In the genomic region with DNA sequence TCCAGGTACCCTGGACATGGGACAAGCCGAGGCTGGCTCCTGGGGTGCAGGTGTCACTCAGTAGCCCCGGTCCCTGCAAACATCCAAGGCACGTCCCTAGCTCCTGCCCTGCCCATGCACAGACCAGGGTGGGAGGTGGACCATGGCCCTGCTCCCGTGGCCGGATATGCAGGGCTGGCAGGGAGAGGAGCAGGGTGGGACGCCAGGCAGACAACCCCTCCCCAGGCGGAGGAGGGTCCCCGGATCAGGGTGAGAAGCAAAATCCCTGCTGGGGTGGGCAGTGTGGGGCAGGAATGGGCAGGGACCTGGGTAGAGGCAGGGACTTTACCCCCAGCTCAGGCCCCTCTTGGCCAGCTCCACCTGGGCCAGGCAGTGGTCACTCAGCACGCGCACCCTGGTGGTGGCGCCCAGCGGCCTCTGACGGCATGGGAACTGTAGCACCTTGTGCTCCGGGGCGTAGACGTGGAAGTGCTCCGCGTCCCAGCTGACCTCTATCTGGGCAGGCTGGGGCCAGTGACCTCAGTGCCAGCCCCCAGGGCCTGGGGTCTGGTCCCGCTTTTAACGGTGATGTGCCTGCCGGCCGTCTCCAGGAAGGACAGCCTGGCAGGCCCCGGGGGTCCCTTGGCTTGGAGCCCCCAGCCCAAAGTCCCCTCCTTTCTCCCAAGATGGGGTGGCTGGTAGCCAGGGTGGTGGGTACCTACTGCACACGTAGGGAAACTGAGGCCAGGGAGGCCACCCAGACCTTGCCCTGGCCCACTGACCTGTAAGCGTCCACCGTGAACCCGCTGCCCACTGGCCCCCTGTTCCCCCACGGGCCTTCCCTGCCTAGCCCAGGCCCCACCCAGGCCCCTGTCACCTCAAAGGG, we compare ENCODE assay signal across 1 cellular context.
TF ChIP-seq lines count a peak whose summit lies in the region.

No MANE protein-coding gene starts in this region.

TF ChIP-seq in HepG2, 621 proteins besides CTCF, POLR2A, EP300 and RAD21 (continued from another document and continues in another):
- TF ChIP-seq ZNF720 (CRISPR knock-in tag; IDR thresholded peaks at IDR 0.05) (no peak), AKAP8 (CRISPR knock-in tag; IDR thresholded peaks at IDR 0.05) (peak; percentile 55; the same call in 1 of the 2 replicates), ZNF777 (CRISPR knock-in tag; IDR thresholded peaks at IDR 0.05) (peak; percentile 53; the same call in 1 of the 2 replicates), BRD4 (CRISPR knock-in tag; IDR thresholded peaks at IDR 0.05) (no peak), KLF16 (CRISPR knock-in tag; IDR thresholded peaks at IDR 0.05) (no peak), KAT2B (IDR thresholded peaks at IDR 0.05; ENCODE audit: borderline replicate concordance, low read depth, low read length) (no peak), RXRB (CRISPR knock-in tag; IDR thresholded peaks at IDR 0.05; ENCODE audit: borderline replicate concordance) (0 out of 2 replicates have a peak, but pooled peaks have one; percentile 24), ZNF761 (CRISPR knock-in tag; conservative IDR thresholded peaks at IDR 0.05) (no peak), ZNF75D (CRISPR knock-in tag; IDR thresholded peaks at IDR 0.05; ENCODE audit: borderline replicate concordance) (no peak), GTF2F1 (IDR thresholded peaks at IDR 0.05; ENCODE audit: low read length) (no peak), ARHGAP35 (CRISPR knock-in tag; IDR thresholded peaks at IDR 0.05; ENCODE audit: borderline replicate concordance) (no peak), NFKB2 (CRISPR knock-in tag; IDR thresholded peaks at IDR 0.05; ENCODE audit: borderline replicate concordance) (no peak), ZNF572 (CRISPR knock-in tag; IDR thresholded peaks at IDR 0.05) (no peak), NKX3-1 (CRISPR knock-in tag; IDR thresholded peaks at IDR 0.05) (no peak), KDM2A (CRISPR knock-in tag; IDR thresholded peaks at IDR 0.05; ENCODE audit: borderline replicate concordance, low read depth) (peak; percentile 41; the same call in 1 of the 2 replicates), PCBP1 (IDR thresholded peaks at IDR 0.05; ENCODE audit: borderline replicate concordance, low read depth, low read length) (0 out of 2 replicates have a peak, but pooled peaks have one; percentile 66), ZNF121 (CRISPR knock-in tag; IDR thresholded peaks at IDR 0.05) (peak; percentile 77), RFX1 (IDR thresholded peaks at IDR 0.05) (no peak), ZSCAN22 (CRISPR knock-in tag; IDR thresholded peaks at IDR 0.05) (no peak), KAT7 (CRISPR knock-in tag; IDR thresholded peaks at IDR 0.05; ENCODE audit: borderline replicate concordance) (no peak), HNRNPLL (IDR thresholded peaks at IDR 0.05; ENCODE audit: low read depth, low read length, poor library complexity, severe bottlenecking) (peak; percentile 49), ZNF329 (CRISPR knock-in tag; IDR thresholded peaks at IDR 0.05; ENCODE audit: low read depth) (no peak), ZNF317 (CRISPR knock-in tag; IDR thresholded peaks at IDR 0.05) (no peak), ARNT (IDR thresholded peaks at IDR 0.05) (no peak), ZNF256 (CRISPR knock-in tag; conservative IDR thresholded peaks at IDR 0.05) (no peak), NFIB (CRISPR knock-in tag; IDR thresholded peaks at IDR 0.05; ENCODE audit: borderline replicate concordance) (no peak), ZNF17 (CRISPR knock-in tag; IDR thresholded peaks at IDR 0.05) (no peak), PHF20 (CRISPR knock-in tag; IDR thresholded peaks at IDR 0.05) (no peak), SAP130 (CRISPR knock-in tag; IDR thresholded peaks at IDR 0.05; ENCODE audit: low read depth) (peak; percentile 33; the same call in 1 of the 2 replicates), MED8 (CRISPR knock-in tag; IDR thresholded peaks at IDR 0.05; ENCODE audit: insufficient replicate concordance) (no peak), FLYWCH1 (CRISPR knock-in tag; IDR thresholded peaks at IDR 0.05) (no peak), MBD4 (IDR thresholded peaks at IDR 0.05; ENCODE audit: borderline replicate concordance, low read length) (no peak), THYN1 (CRISPR knock-in tag; IDR thresholded peaks at IDR 0.05; ENCODE audit: borderline replicate concordance, low read depth) (no peak), ZNF296 (CRISPR knock-in tag; conservative IDR thresholded peaks at IDR 0.05) (peak; percentile 86; the same call in 1 of the 2 replicates), NR2F6 (IDR thresholded peaks at IDR 0.05) (no peak), NR2F6 (CRISPR knock-in tag; IDR thresholded peaks at IDR 0.05) (peak; percentile 32; the same call in 1 of the 2 replicates), ZNF614 (CRISPR knock-in tag; IDR thresholded peaks at IDR 0.05; ENCODE audit: borderline replicate concordance) (0 out of 2 replicates have a peak, but pooled peaks have one; percentile 24), ATF7 (IDR thresholded peaks at IDR 0.05) (no peak), ATF7 (CRISPR knock-in tag; IDR thresholded peaks at IDR 0.05) (no peak), CCAR2 (optimal IDR thresholded peaks at IDR 0.05; ENCODE audit: low read depth, low read length) (no peak), MEIS2 (CRISPR knock-in tag; IDR thresholded peaks at IDR 0.05) (no peak), FIP1L1 (IDR thresholded peaks at IDR 0.05; ENCODE audit: borderline replicate concordance, insufficient read depth, low read depth, low read length) (no peak), ZFP41 (CRISPR knock-in tag; IDR thresholded peaks at IDR 0.05; ENCODE audit: borderline replicate concordance) (no peak), PTBP1 (IDR thresholded peaks at IDR 0.05; ENCODE audit: low read depth, low read length, poor library complexity, severe bottlenecking) (no peak), KDM5A (IDR thresholded peaks at IDR 0.05; ENCODE audit: borderline replicate concordance, low read length) (no peak), XRCC5 (optimal IDR thresholded peaks at IDR 0.05; ENCODE audit: low read length) (peak; percentile 47), PPARG (CRISPR knock-in tag; conservative IDR thresholded peaks at IDR 0.05) (no peak), HDAC1 (CRISPR knock-in tag; IDR thresholded peaks at IDR 0.05) (0 out of 2 replicates have a peak, but pooled peaks have one; percentile 37)
- TF ChIP-seq, protein P1, sequence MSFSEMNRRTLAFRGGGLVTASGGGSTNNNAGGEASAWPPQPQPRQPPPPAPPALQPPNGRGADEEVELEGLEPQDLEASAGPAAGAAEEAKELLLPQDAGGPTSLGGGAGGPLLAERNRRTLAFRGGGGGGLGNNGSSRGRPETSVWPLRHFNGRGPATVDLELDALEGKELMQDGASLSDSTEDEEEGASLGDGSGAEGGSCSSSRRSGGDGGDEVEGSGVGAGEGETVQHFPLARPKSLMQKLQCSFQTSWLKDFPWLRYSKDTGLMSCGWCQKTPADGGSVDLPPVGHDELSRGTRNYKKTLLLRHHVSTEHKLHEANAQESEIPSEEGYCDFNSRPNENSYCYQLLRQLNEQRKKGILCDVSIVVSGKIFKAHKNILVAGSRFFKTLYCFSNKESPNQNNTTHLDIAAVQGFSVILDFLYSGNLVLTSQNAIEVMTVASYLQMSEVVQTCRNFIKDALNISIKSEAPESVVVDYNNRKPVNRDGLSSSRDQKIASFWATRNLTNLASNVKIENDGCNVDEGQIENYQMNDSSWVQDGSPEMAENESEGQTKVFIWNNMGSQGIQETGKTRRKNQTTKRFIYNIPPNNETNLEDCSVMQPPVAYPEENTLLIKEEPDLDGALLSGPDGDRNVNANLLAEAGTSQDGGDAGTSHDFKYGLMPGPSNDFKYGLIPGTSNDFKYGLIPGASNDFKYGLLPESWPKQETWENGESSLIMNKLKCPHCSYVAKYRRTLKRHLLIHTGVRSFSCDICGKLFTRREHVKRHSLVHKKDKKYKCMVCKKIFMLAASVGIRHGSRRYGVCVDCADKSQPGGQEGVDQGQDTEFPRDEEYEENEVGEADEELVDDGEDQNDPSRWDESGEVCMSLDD (CRISPR knock-in tag; IDR thresholded peaks at IDR 0.05; ENCODE audit: borderline replicate concordance) = no peak
- TF ChIP-seq, protein P2, sequence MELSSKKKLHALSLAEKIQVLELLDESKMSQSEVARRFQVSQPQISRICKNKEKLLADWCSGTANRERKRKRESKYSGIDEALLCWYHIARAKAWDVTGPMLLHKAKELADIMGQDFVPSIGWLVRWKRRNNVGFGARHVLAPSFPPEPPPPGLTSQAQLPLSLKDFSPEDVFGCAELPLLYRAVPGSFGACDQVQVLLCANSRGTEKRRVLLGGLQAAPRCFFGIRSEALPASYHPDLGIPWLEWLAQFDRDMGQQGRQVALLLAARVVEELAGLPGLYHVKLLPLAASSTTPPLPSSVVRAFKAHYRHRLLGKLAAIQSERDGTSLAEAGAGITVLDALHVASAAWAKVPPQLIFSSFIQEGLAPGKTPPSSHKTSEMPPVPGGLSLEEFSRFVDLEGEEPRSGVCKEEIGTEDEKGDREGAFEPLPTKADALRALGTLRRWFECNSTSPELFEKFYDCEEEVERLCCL (CRISPR knock-in tag; IDR thresholded peaks at IDR 0.05; ENCODE audit: borderline replicate concordance) = no peak
- TF ChIP-seq, protein P3, sequence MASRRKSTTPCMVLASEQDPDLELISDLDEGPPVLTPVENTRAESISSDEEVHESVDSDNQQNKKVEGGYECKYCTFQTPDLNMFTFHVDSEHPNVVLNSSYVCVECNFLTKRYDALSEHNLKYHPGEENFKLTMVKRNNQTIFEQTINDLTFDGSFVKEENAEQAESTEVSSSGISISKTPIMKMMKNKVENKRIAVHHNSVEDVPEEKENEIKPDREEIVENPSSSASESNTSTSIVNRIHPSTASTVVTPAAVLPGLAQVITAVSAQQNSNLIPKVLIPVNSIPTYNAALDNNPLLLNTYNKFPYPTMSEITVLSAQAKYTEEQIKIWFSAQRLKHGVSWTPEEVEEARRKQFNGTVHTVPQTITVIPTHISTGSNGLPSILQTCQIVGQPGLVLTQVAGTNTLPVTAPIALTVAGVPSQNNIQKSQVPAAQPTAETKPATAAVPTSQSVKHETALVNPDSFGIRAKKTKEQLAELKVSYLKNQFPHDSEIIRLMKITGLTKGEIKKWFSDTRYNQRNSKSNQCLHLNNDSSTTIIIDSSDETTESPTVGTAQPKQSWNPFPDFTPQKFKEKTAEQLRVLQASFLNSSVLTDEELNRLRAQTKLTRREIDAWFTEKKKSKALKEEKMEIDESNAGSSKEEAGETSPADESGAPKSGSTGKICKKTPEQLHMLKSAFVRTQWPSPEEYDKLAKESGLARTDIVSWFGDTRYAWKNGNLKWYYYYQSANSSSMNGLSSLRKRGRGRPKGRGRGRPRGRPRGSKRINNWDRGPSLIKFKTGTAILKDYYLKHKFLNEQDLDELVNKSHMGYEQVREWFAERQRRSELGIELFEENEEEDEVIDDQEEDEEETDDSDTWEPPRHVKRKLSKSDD (CRISPR knock-in tag; IDR thresholded peaks at IDR 0.05; ENCODE audit: low read depth) = no peak
- TF ChIP-seq, protein P4, sequence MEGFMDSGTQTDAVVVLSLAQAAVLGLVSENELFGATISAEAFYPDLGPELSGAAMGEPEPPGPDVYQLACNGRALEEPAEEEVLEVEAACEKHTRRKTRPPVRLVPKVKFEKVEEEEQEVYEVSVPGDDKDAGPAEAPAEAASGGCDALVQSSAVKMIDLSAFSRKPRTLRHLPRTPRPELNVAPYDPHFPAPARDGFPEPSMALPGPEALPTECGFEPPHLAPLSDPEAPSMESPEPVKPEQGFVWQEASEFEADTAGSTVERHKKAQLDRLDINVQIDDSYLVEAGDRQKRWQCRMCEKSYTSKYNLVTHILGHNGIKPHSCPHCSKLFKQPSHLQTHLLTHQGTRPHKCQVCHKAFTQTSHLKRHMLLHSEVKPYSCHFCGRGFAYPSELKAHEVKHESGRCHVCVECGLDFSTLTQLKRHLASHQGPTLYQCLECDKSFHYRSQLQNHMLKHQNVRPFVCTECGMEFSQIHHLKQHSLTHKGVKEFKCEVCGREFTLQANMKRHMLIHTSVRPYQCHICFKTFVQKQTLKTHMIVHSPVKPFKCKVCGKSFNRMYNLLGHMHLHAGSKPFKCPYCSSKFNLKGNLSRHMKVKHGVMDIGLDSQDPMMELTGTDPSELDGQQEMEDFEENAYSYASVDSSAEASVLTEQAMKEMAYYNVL (CRISPR knock-in tag; IDR thresholded peaks at IDR 0.05; ENCODE audit: borderline replicate concordance) = no peak
- TF ChIP-seq, protein P5, sequence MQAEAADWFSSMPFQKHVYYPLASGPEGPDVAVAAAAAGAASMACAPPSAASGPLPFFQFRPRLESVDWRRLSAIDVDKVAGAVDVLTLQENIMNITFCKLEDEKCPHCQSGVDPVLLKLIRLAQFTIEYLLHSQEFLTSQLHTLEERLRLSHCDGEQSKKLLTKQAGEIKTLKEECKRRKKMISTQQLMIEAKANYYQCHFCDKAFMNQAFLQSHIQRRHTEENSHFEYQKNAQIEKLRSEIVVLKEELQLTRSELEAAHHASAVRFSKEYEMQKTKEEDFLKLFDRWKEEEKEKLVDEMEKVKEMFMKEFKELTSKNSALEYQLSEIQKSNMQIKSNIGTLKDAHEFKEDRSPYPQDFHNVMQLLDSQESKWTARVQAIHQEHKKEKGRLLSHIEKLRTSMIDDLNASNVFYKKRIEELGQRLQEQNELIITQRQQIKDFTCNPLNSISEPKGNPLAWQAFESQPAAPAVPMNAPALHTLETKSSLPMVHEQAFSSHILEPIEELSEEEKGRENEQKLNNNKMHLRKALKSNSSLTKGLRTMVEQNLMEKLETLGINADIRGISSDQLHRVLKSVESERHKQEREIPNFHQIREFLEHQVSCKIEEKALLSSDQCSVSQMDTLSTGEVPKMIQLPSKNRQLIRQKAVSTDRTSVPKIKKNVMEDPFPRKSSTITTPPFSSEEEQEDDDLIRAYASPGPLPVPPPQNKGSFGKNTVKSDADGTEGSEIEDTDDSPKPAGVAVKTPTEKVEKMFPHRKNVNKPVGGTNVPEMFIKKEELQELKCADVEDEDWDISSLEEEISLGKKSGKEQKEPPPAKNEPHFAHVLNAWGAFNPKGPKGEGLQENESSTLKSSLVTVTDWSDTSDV (CRISPR knock-in tag; IDR thresholded peaks at IDR 0.05) = no peak
- TF ChIP-seq, protein P6, sequence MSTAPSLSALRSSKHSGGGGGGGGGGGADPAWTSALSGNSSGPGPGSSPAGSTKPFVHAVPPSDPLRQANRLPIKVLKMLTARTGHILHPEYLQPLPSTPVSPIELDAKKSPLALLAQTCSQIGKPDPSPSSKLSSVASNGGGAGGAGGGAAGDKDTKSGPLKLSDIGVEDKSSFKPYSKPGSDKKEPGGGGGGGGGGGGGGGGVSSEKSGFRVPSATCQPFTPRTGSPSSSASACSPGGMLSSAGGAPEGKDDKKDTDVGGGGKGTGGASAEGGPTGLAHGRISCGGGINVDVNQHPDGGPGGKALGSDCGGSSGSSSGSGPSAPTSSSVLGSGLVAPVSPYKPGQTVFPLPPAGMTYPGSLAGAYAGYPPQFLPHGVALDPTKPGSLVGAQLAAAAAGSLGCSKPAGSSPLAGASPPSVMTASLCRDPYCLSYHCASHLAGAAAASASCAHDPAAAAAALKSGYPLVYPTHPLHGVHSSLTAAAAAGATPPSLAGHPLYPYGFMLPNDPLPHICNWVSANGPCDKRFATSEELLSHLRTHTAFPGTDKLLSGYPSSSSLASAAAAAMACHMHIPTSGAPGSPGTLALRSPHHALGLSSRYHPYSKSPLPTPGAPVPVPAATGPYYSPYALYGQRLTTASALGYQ (CRISPR knock-in tag; IDR thresholded peaks at IDR 0.05) = no peak
- TF ChIP-seq, protein P7, sequence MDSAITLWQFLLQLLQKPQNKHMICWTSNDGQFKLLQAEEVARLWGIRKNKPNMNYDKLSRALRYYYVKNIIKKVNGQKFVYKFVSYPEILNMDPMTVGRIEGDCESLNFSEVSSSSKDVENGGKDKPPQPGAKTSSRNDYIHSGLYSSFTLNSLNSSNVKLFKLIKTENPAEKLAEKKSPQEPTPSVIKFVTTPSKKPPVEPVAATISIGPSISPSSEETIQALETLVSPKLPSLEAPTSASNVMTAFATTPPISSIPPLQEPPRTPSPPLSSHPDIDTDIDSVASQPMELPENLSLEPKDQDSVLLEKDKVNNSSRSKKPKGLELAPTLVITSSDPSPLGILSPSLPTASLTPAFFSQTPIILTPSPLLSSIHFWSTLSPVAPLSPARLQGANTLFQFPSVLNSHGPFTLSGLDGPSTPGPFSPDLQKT (CRISPR knock-in tag; IDR thresholded peaks at IDR 0.05; ENCODE audit: borderline replicate concordance) = no peak
